ENCODE assay signal across 20 cellular contexts in the genomic region with DNA sequence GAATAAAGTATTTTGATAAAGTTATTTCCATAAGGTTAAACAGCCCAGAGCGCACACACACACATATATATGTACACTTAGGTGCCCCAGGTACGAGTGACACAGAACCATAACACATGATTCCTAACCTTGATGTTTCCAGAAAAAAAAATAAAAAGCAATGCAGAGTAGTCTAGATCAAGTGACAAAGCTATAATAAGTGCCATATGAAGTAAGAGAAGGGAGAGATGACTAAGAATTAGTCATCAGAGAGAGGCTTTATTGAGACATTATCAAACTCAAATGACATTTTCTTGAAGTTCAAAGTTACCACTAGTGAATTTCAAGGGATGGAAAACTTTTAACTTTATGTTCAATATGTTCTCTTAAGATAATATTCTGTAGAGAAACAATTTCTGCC.
DNase-seq lines count a peak whose midpoint lies in the region; TF ChIP-seq lines count a peak whose summit lies in the region.
"Had no signal": no experiment of that assay in that cellular context is flagged by ENCODE, and none has a peak within 500 bp of the region (broad histone marks: within the 10 kb centered on the region; RNA-seq: fewer than 3 reads in every experiment).

No MANE protein-coding gene starts in this region.

- TF ChIP-seq CTCF in epithelial cell of esophagus (IDR thresholded peaks at IDR 0.05; ENCODE audit: insufficient read depth, low read depth, low read length, missing control alignments) (no peak), retinal pigment epithelial cell (conservative IDR thresholded peaks at IDR 0.05; ENCODE audit: low read depth, low read length) (no peak)

- DNase-seq in ELR (ENCODE audit: low read depth) (peak; percentile 6), RPMI7951 (ENCODE audit: low read depth) (peak; percentile 33), epithelial cell of esophagus (ENCODE audit: low read depth) (peak; percentile 37), retinal pigment epithelial cell (ENCODE audit: low read depth) (peak; percentile 3), NCI-H187 (lab: John Stamatoyannopoulos, UW) (no peak), OCI-M2 (lab: John Stamatoyannopoulos, UW; ENCODE audit: unreplicated experiment) (no peak)
- DNase-seq in activated CD4-positive, alpha-beta T cell treated with anti-CD3 and anti-CD28 coated beads for 4 hours = no peak
- no peak for DNase-seq in stimulated activated naive CD4-positive, alpha-beta T cell (lab: John Stamatoyannopoulos, UW)
- DNase-seq: activated B cell treated with CpG ODN at 0.5 μM for 24 hours; activated CD8-positive, alpha-beta memory T cell treated with anti-CD3 and anti-CD28 coated beads for 24 hours; activated naive CD8-positive, alpha-beta T cell treated with anti-CD3 and anti-CD28 coated beads for 36 hours; BE2C; dermis blood vessel endothelial cell; lower lobe of right lung; MG63; NCI-H2029 treated with DMSO at 0.1 percent for 48 hours; NCI-H446 treated with DMSO at 0.1 percent for 48 hours; Right ventricle myocardium superior; stimulated activated CD4-positive, alpha-beta T cell treated with anti-CD3 and anti-CD28 coated beads, Interleukin-2, amount 100 ng/mL, for 48 hours; T-helper 2 cell had no signal

- H3K4me3 ChIP-seq in epithelial cell of esophagus (ENCODE audit: low read length) (no peak overlapping the region), retinal pigment epithelial cell (ENCODE audit: low read length) (no peak overlapping the region)
- H3K4me3 ChIP-seq: lower lobe of right lung, MG63 had no signal

Comparison
In these comparisons a context has a peak if more than half of its experiments do, and no peak if none do; other contexts are left out.
1. DNase-seq: peak in ELR (single experiment), RPMI7951 (single experiment), epithelial cell of esophagus (single experiment) and retinal pigment epithelial cell (single experiment); none in NCI-H187 (0 of 2), activated CD4-positive, alpha-beta T cell treated with anti-CD3 and anti-CD28 coated beads for 4 hours (0 of 2), stimulated activated naive CD4-positive, alpha-beta T cell (0 of 6) and OCI-M2 (single experiment).